In the genomic region with DNA sequence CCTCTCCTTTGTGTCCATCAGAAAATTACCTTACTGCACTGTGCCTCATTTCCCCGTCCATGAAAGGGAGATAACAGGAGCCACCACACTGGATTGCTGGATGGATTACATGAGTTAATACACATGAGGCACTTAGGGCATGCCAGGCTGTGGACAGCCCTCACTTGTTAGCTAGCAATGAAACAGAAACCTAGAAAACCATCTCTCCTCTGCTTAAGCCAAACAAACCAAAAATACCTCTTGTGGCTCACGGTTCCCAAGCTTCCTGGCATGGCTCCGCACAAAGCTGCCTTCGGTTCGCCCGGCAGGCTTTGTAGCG, we compare ENCODE assay signal across 8 cellular contexts. TPM values are rescaled to one million over a fixed set of nuclear protein-coding genes. Genes with fewer than 3 reads are reported as not detected.
DNase-seq lines count a peak whose midpoint lies in the region; ATAC-seq, FAIRE-seq and TF ChIP-seq lines count a peak whose summit lies in the region.

No MANE protein-coding gene starts in this region.

- no TSS peak for BruUV-seq in endothelial cell of umbilical vein (replicated peaks; lab: Mats Ljungman, UMichigan)

- H3K27me3 ChIP-seq in endothelial cell of umbilical vein (ENCODE audit: control insufficient read depth in 2 of 2, insufficient read depth in 2 of 2, low read length in 2 of 2) = no peaks in the 10 kb centered on the region

- peaks cover 0 to 2% of the 10 kb centered on the region in 2 experiments for H3K36me3 ChIP-seq in endothelial cell of umbilical vein (ENCODE audit: control insufficient read depth in 2 of 2, extremely low read depth in 1 of 2, insufficient read depth in 2 of 2, low read length in 2 of 2)

- peaks cover 13% of the 10 kb centered on the region for H3K79me2 ChIP-seq in endothelial cell of umbilical vein (ENCODE audit: control insufficient read depth, insufficient read depth, low read length)

- no peak for TF ChIP-seq POLR2A in endothelial cell of umbilical vein (IDR thresholded peaks at IDR 0.05; ENCODE audit: low read depth, low read length)

- DNase-seq in Right ventricle myocardium inferior (ENCODE audit: missing footprints) (no peak), cardiac septum (ENCODE audit: low spot score) (no peak), RKO (ENCODE audit: low spot score) (peak; percentile 31), endothelial cell of umbilical vein (ENCODE audit: low read depth, low spot score) (no peak), NCI-H345 treated with DMSO at 0.1 percent for 48 hours (lab: John Stamatoyannopoulos, UW; ENCODE audit: unreplicated experiment) (no peak), D341Med (ENCODE audit: low spot score) (no peak)
- DNase-seq in natural killer cell treated with Interleukin-12 subunit alpha and Interleukin-12 subunit beta and Interleukin-15 and Interleukin-18, amount 100 ng/mL, for 72 hours (ENCODE audit: low spot score) = no peak

- H3K36me3 Mint-ChIP-seq in natural killer cell treated with Interleukin-12 subunit alpha and Interleukin-12 subunit beta and Interleukin-15 and Interleukin-18, amount 100 ng/mL, for 72 hours = no peaks in the 10 kb centered on the region

- peaks cover 10% of the 10 kb centered on the region for H3K4me1 ChIP-seq in endothelial cell of umbilical vein (ENCODE audit: control insufficient read depth, extremely low read depth, insufficient read depth, low read length)

- intact Hi-C loops in Right ventricle myocardium inferior (cut with DNase I) = loop anchor here (2.0 kb wide), 1 partner anchor 99 kb away; the partner anchor contains the start of gene TDG
- intact Hi-C loops in cardiac septum (cut with DNase I) = loop anchor here (1.0 to 5.0 kb wide), 5 partner anchors 39 to 133 kb away; partner anchors contain the start of genes HSP90B1 and NFYB
- intact Hi-C loops in endothelial cell of umbilical vein (cut with micrococcal nuclease) = loop anchor here (2.0 kb wide), 2 partner anchors 99 to 107 kb away; partner anchors contain the start of gene TDG

- peak overlapping the region; percentile 88 for H3K4me3 Mint-ChIP-seq in natural killer cell treated with Interleukin-12 subunit alpha and Interleukin-12 subunit beta and Interleukin-15 and Interleukin-18, amount 100 ng/mL, for 72 hours

- no peaks in the 10 kb centered on the region for H4K20me1 ChIP-seq in endothelial cell of umbilical vein (replicated peaks; ENCODE audit: control insufficient read depth, extremely low read depth, insufficient read depth, low read length)

- H3K9me1 ChIP-seq in endothelial cell of umbilical vein (replicated peaks; ENCODE audit: control insufficient read depth, extremely low read depth, insufficient read depth, low read length) = no peaks in the 10 kb centered on the region

- dilution Hi-C loops in endothelial cell of umbilical vein (cut with MboI; ENCODE audit: extremely low pct_ligation_motif_present, low sequenced_read_pairs) = no loop called here

- CTCF ChIA-PET in endothelial cell of umbilical vein (lab: Charles Lee) = interaction anchor here (0.9 to 2.2 kb wide), 3 partner anchors 9 to 990 kb away, joined by 3 to 22 read pairs (median 3); no protein-coding TSS in a partner anchor

- no peaks in the 10 kb centered on the region for H3K9me3 ChIP-seq in endothelial cell of umbilical vein (replicated peaks; ENCODE audit: control insufficient read depth, insufficient read depth, low read length)

- peaks cover 10 to 11% of the 10 kb centered on the region in 2 donors for H3K27me3 Mint-ChIP-seq in natural killer cell treated with Interleukin-12 subunit alpha and Interleukin-12 subunit beta and Interleukin-15 and Interleukin-18, amount 100 ng/mL, for 72 hours

- H3K4me2 ChIP-seq in endothelial cell of umbilical vein (ENCODE audit: insufficient read depth, low read length) = peak overlapping the region; percentile 84

- peak overlapping the region; percentile 65 for H3K9ac ChIP-seq in endothelial cell of umbilical vein (replicated peaks; ENCODE audit: extremely low read depth, insufficient read depth, low read length)

- TF ChIP-seq CTCF in endothelial cell of umbilical vein (IDR thresholded peaks at IDR 0.05; ENCODE audit: extremely low read depth in 1 of 2, insufficient read depth in 1 of 2, low read depth in 1 of 2, low read length in 2 of 2) = no peak

- POLR2A ChIA-PET in endothelial cell of umbilical vein (lab: Charles Lee) = interaction anchor here (0.6 to 0.7 kb wide), 2 partner anchors 223 to 345 kb away, joined by 3 to 4 read pairs; partner anchors contain the start of gene NT5DC3

- peak; percentile 62 for FAIRE-seq in endothelial cell of umbilical vein (lab: Jason Lieb, UNC)

- peaks cover 14 to 23% of the 10 kb centered on the region in 2 donors for H3K4me1 Mint-ChIP-seq in natural killer cell treated with Interleukin-12 subunit alpha and Interleukin-12 subunit beta and Interleukin-15 and Interleukin-18, amount 100 ng/mL, for 72 hours (ENCODE audit: low read depth in 2 of 2)

- H3K9me3 Mint-ChIP-seq in natural killer cell treated with Interleukin-12 subunit alpha and Interleukin-12 subunit beta and Interleukin-15 and Interleukin-18, amount 100 ng/mL, for 72 hours = no peaks in the 10 kb centered on the region

- peak overlapping the region; percentile 97 for H2AFZ ChIP-seq in endothelial cell of umbilical vein (ENCODE audit: low read depth, low read length)

- ATAC-seq in Right ventricle myocardium inferior = peak; percentile 30
- peak; percentile 34 for ATAC-seq in HG02938 (IDR thresholded peaks at IDR 0.05; ENCODE audit: unreplicated experiment)
- peak; percentile 16 to 24 for ATAC-seq in natural killer cell treated with Interleukin-12 subunit alpha and Interleukin-12 subunit beta and Interleukin-15 and Interleukin-18, amount 100 ng/mL, for 72 hours

- H3K4me3 ChIP-seq in endothelial cell of umbilical vein (replicated peaks in 1 of 3; ENCODE audit: insufficient read depth in 1 of 3, low read depth in 1 of 3, low read length in 3 of 3) = peak overlapping the region; percentile 86 to 89 (median 86)

- H3K27ac ChIP-seq in endothelial cell of umbilical vein (ENCODE audit: insufficient read depth, low read depth, low read length) = peak overlapping the region; percentile 29

- peak overlapping the region; percentile 71 to 86 for H3K27ac Mint-ChIP-seq in natural killer cell treated with Interleukin-12 subunit alpha and Interleukin-12 subunit beta and Interleukin-15 and Interleukin-18, amount 100 ng/mL, for 72 hours

TF ChIP-seq in endothelial cell of umbilical vein, 7 proteins besides CTCF, POLR2A, EP300 and RAD21:
- TF ChIP-seq GATA2 (IDR thresholded peaks at IDR 0.05; ENCODE audit: insufficient read depth, insufficient read length, low read depth, low read length) (no peak), EZH2 (IDR thresholded peaks at IDR 0.05; ENCODE audit: borderline replicate concordance, low read depth, low read length, severe bottlenecking) (no peak), MAX (IDR thresholded peaks at IDR 0.05; ENCODE audit: insufficient read depth, insufficient read length) (no peak), MYC (IDR thresholded peaks at IDR 0.05; ENCODE audit: low read depth, low read length) (no peak), FOS (IDR thresholded peaks at IDR 0.05; ENCODE audit: borderline replicate concordance, insufficient read depth, low read length) (no peak), POLR2AphosphoS5 (IDR thresholded peaks at IDR 0.05; ENCODE audit: insufficient read depth, low read depth, low read length) (no peak), JUN (IDR thresholded peaks at IDR 0.05; ENCODE audit: borderline replicate concordance, insufficient read depth, insufficient read length, low read depth) (no peak)

RNA-seq across cellular contexts. Expression of gene HCFC2, which starts 0.7 kb away (rescaled TPM):
- total RNA-seq in Right ventricle myocardium inferior = 9.5 TPM
- 14.4 TPM for total RNA-seq in cardiac septum
- 13.4 and 15.6 TPM in 2 replicates for total RNA-seq in endothelial cell of umbilical vein
- 5.4 and 6.0 TPM in 2 replicates for polyA plus RNA-seq in endothelial cell of umbilical vein
- 5.9 and 7.3 TPM in 2 replicates for polyA plus RNA-seq in endothelial cell of umbilical vein (2011; cell fraction: cytosol; rRNA removed)
- polyA plus RNA-seq in endothelial cell of umbilical vein (2011; cell fraction: nucleus; rRNA removed) = 19.7 and 23.8 TPM in 2 replicates
- 11.2 and 11.7 TPM in 2 replicates for polyA plus RNA-seq in endothelial cell of umbilical vein (2012)
- 11.4 and 12.5 TPM in 2 replicates for polyA minus RNA-seq in endothelial cell of umbilical vein
- polyA minus RNA-seq in endothelial cell of umbilical vein (2011; cell fraction: cytosol; rRNA and poly(A)+ RNA removed) = 3.7 TPM
- 14.1 and 18.8 TPM in 2 replicates for polyA minus RNA-seq in endothelial cell of umbilical vein (2011; cell fraction: nucleus; rRNA and poly(A)+ RNA removed)
- total RNA-seq in natural killer cell treated with Interleukin-12 subunit alpha and Interleukin-12 subunit beta and Interleukin-15 and Interleukin-18, amount 100 ng/mL, for 72 hours = 10 to 100 TPM; 13.5 to 17.6 TPM

RNA-seq across cellular contexts. Expression of gene GLT8D2, which starts 13.7 kb away (rescaled TPM):
- total RNA-seq in Right ventricle myocardium inferior (8.8 TPM), cardiac septum (5.5 TPM), endothelial cell of umbilical vein (1.5 and 1.7 TPM in 2 replicates)
- polyA plus RNA-seq in endothelial cell of umbilical vein = 2.4 and 2.6 TPM in 2 replicates
- 2.5 and 2.8 TPM in 2 replicates for polyA plus RNA-seq in endothelial cell of umbilical vein (2011; cell fraction: cytosol; rRNA removed)
- polyA plus RNA-seq in endothelial cell of umbilical vein (2011; cell fraction: nucleus; rRNA removed) = 3.5 and 3.6 TPM in 2 replicates
- polyA plus RNA-seq in endothelial cell of umbilical vein (2012) = 1.7 and 2.4 TPM in 2 replicates
- 2.0 and 2.6 TPM in 2 replicates for polyA minus RNA-seq in endothelial cell of umbilical vein
- 2.2 TPM for polyA minus RNA-seq in endothelial cell of umbilical vein (2011; cell fraction: cytosol; rRNA and poly(A)+ RNA removed)
- 0.82 and 1.3 TPM in 2 replicates for polyA minus RNA-seq in endothelial cell of umbilical vein (2011; cell fraction: nucleus; rRNA and poly(A)+ RNA removed)
- under 1 TPM in 1 of 2 donors, not detected in 1; 0.33 TPM for total RNA-seq in natural killer cell treated with Interleukin-12 subunit alpha and Interleukin-12 subunit beta and Interleukin-15 and Interleukin-18, amount 100 ng/mL, for 72 hours
